30 cellular contexts compared by ENCODE assay signal in genomic region chr10:72913287-72913686, GRCh38. TPM values are rescaled to one million over a fixed set of nuclear protein-coding genes. Genes with fewer than 3 reads are reported as not detected.
DNase-seq lines count a peak whose midpoint lies in the region; ATAC-seq, FAIRE-seq and TF ChIP-seq lines count a peak whose summit lies in the region.
"Had no signal": no experiment of that assay in that cellular context is flagged by ENCODE, and none has a peak within 500 bp of the region (broad histone marks: within the 10 kb centered on the region; RNA-seq: fewer than 3 reads in every experiment).

No MANE protein-coding gene starts in this region.

- H4K20me1 ChIP-seq in BLaER1 treated with 17β-estradiol and CSF1 and Interleukin-3, amounts not matched to agents 10 nM and 100 nM: no peaks in the 10 kb centered on the region
- H4K20me1 ChIP-seq in K562 (replicated peaks; ENCODE audit: control insufficient read depth, insufficient read depth, low read length): no peaks in the 10 kb centered on the region

- DNase-seq in M059J (ENCODE audit: low read depth): peak; percentile 5
- peak in 1 of 4 experiments; percentile 7 for DNase-seq in K562 (ENCODE audit: extremely low read depth in 1 of 4, low spot score in 3 of 4)
- DNase-seq in nephron progenitor cell: no peak
- DNase-seq in effector CD8-positive, alpha-beta T cell (lab: John Stamatoyannopoulos, UW): no peak
- DNase-seq in cerebellum (ENCODE audit: low spot score): no peak
- DNase-seq in NCI-H2196 treated with DMSO at 0.1 percent for 48 hours (lab: John Stamatoyannopoulos, UW; ENCODE audit: unreplicated experiment): no peak
- DNase-seq in effector memory CD8-positive, alpha-beta T cell: no peak
- DNase-seq: BE2C; CD4-positive, alpha-beta T cell; COR-L47; DMS79 treated with DMSO at 0.1 percent for 48 hours; GM23248; Karpas-422; NCI-H1417 treated with DMSO at 0.1 percent for 48 hours; NCI-H187; NCI-H226; NCI-H510A treated with DMSO at 0.1 percent for 48 hours; NCI-H82; OCI-M1; RPMI8226; SHP77; SW 1271 had no signal

- H3K9me1 ChIP-seq in K562 (ENCODE audit: control insufficient read depth, insufficient read depth, low read length): no peaks in the 10 kb centered on the region

- H3K9me3 Mint-ChIP-seq in nephron progenitor cell: peaks cover 7% of the 10 kb centered on the region
- H3K9me3 Mint-ChIP-seq in effector memory CD8-positive, alpha-beta T cell: no peaks in the 10 kb centered on the region
- H3K9me3 Mint-ChIP-seq: CD4-positive, alpha-beta T cell; IgD-negative memory B cell had no signal

- no peak for FAIRE-seq in K562 (lab: Jason Lieb, UNC)
- FAIRE-seq: GM12891 had no signal

- H3K27me3 ChIP-seq in BLaER1 treated with 17β-estradiol and CSF1 and Interleukin-3, amounts not matched to agents 10 nM and 100 nM: no peaks in the 10 kb centered on the region
- no peaks in the 10 kb centered on the region for H3K27me3 ChIP-seq in K562 (ENCODE audit: control insufficient read depth in 2 of 2, insufficient read depth in 2 of 2, low read length in 2 of 2)
- H3K27me3 ChIP-seq: BE2C had no signal

- peaks cover 6% of the 10 kb centered on the region for H3K27me3 Mint-ChIP-seq in nephron progenitor cell (ENCODE audit: low read depth, poor library complexity)
- H3K27me3 Mint-ChIP-seq in effector memory CD8-positive, alpha-beta T cell: no peaks in the 10 kb centered on the region
- H3K27me3 Mint-ChIP-seq: CD4-positive, alpha-beta T cell had no signal

- 0 out of 22 replicates have a peak, but pooled peaks cover 0 to 4% (median 0%) of the 10 kb centered on the region in 11 experiments for H3K36me3 ChIP-seq in BLaER1 treated with 17β-estradiol and CSF1 and Interleukin-3, amounts not matched to agents 10 nM and 100 nM
- H3K36me3 ChIP-seq in K562 (ENCODE audit: control insufficient read depth, insufficient read depth, low read length): no peaks in the 10 kb centered on the region
- H3K36me3 ChIP-seq: BE2C had no signal

- no peak; a peak in 1 of 6 replicates for TF ChIP-seq CTCF in K562 (IDR thresholded peaks at IDR 0.05 in 2 of 3, conservative IDR thresholded peaks at IDR 0.05 in 1 of 3; ENCODE audit: insufficient read depth in 2 of 3, low read depth in 1 of 3, low read length in 3 of 3)
- TF ChIP-seq CTCF in nephron progenitor cell (IDR thresholded peaks at IDR 0.05): no peak

- peak overlapping the region in 8 of 11 experiments; percentile 16 to 56 (median 38); a peak in 15 of 22 replicates for H3K4me2 ChIP-seq in BLaER1 treated with 17β-estradiol and CSF1 and Interleukin-3, amounts not matched to agents 10 nM and 100 nM
- no peak overlapping the region for H3K4me2 ChIP-seq in K562 (ENCODE audit: insufficient read depth, low read length)

- intact Hi-C loops in K562 (cut with micrococcal nuclease): no loop called here

- peaks cover 0 to 7% (median 1%) of the 10 kb centered on the region in 11 experiments; a peak in 9 of 22 replicates for H3K9me3 ChIP-seq in BLaER1 treated with 17β-estradiol and CSF1 and Interleukin-3, amounts not matched to agents 10 nM and 100 nM (replicated peaks in 1 of 11)
- no peaks in the 10 kb centered on the region for H3K9me3 ChIP-seq in K562 (replicated peaks; ENCODE audit: control insufficient read depth, insufficient read depth, low read depth, low read length)
- H3K9me3 ChIP-seq: BE2C had no signal

- no peak for TF ChIP-seq EP300 in K562 (IDR thresholded peaks at IDR 0.05; ENCODE audit: low read length)

- no peak overlapping the region for H3K4me3 Mint-ChIP-seq in nephron progenitor cell
- H3K4me3 Mint-ChIP-seq in effector memory CD8-positive, alpha-beta T cell: no peak overlapping the region
- H3K4me3 Mint-ChIP-seq: CD4-positive, alpha-beta T cell; IgD-negative memory B cell had no signal

- H3K4me1 Mint-ChIP-seq in nephron progenitor cell: peaks cover 15% of the 10 kb centered on the region
- H3K4me1 Mint-ChIP-seq in effector memory CD8-positive, alpha-beta T cell (ENCODE audit: low read depth in 2 of 2): no peaks in the 10 kb centered on the region

- POLR2A ChIA-PET in K562 (lab: Yijun Ruan, JAX): interaction anchor here (1.2 kb wide), 1 partner anchor 30 kb away, joined by 3 read pairs; no protein-coding TSS in a partner anchor

- H3K27ac Mint-ChIP-seq in nephron progenitor cell: peak overlapping the region; percentile 95
- H3K27ac Mint-ChIP-seq in effector memory CD8-positive, alpha-beta T cell: no peak overlapping the region
- H3K27ac Mint-ChIP-seq: CD4-positive, alpha-beta T cell; IgD-negative memory B cell had no signal

- H3K9ac ChIP-seq in BLaER1 treated with 17β-estradiol and CSF1 and Interleukin-3, amounts not matched to agents 10 nM and 100 nM: no peak overlapping the region
- no peak overlapping the region for H3K9ac ChIP-seq in K562 (ENCODE audit: insufficient read depth in 1 of 2, low read depth in 2 of 2, low read length in 2 of 2)
- H3K9ac ChIP-seq: GM23248 had no signal

- no peaks in the 10 kb centered on the region for H3K36me3 Mint-ChIP-seq in nephron progenitor cell (ENCODE audit: low read depth)
- no peaks in the 10 kb centered on the region for H3K36me3 Mint-ChIP-seq in effector memory CD8-positive, alpha-beta T cell (ENCODE audit: insufficient read depth)
- H3K36me3 Mint-ChIP-seq: IgD-negative memory B cell had no signal

- WGBS in K562 (ENCODE audit: insufficient coverage, low coverage, missing lambda C conversion rate): 33% methylated on average over 7 of the region's 7 CpGs

- no peak for TF ChIP-seq POLR2A in K562 (conservative IDR thresholded peaks at IDR 0.05)

- CTCF ChIA-PET in K562 (lab: Yijun Ruan, JAX; ENCODE audit: low intra/inter-chr PET ratio): no interaction called here

- in situ Hi-C loops in K562 (cut with MboI): no loop called here

- H2AFZ ChIP-seq in K562 (ENCODE audit: low read depth, low read length): peak overlapping the region; percentile 36; the same call in 1 of the 2 replicates
- H2AFZ ChIP-seq: GM23248 had no signal

- H3K79me2 ChIP-seq in K562 (ENCODE audit: control insufficient read depth, insufficient read depth, low read length): no peaks in the 10 kb centered on the region

- H3K27ac ChIP-seq in BLaER1 treated with 17β-estradiol and CSF1 and Interleukin-3, amounts not matched to agents 10 nM and 100 nM: no peak overlapping the region
- H3K27ac ChIP-seq in K562 (ENCODE audit: extremely low read depth, low read depth, low read length): no peak overlapping the region
- H3K27ac ChIP-seq: GM23248, SK-N-MC had no signal

- ATAC-seq in K562: peak; percentile 72
- no peak for ATAC-seq in effector memory CD8-positive, alpha-beta T cell (replicated peaks)
- ATAC-seq: HCT116 had no signal

- no peak for TF ChIP-seq RAD21 in K562 (CRISPR knock-in tag; conservative IDR thresholded peaks at IDR 0.05 in 1 of 2, IDR thresholded peaks at IDR 0.05 in 1 of 2)

- no TSS peak for BruUV-seq in K562 (replicated peaks; lab: Mats Ljungman, UMichigan)

- H3K4me3 ChIP-seq in BLaER1 treated with 17β-estradiol and CSF1 and Interleukin-3, amounts not matched to agents 10 nM and 100 nM: no peak overlapping the region
- H3K4me3 ChIP-seq in K562: no peak overlapping the region
- H3K4me3 ChIP-seq: GM23248, SK-N-MC had no signal

- peaks cover 0 to 11% (median 9%) of the 10 kb centered on the region in 10 experiments; a peak in 13 of 20 replicates for H3K4me1 ChIP-seq in BLaER1 treated with 17β-estradiol and CSF1 and Interleukin-3, amounts not matched to agents 10 nM and 100 nM
- peaks cover 0 to 7% of the 10 kb centered on the region in 2 experiments; a peak in 2 of 5 replicates for H3K4me1 ChIP-seq in K562 (replicated peaks in 1 of 2; ENCODE audit: control insufficient read depth in 2 of 2, insufficient read depth in 2 of 2, low read length in 2 of 2)
- H3K4me1 ChIP-seq: BE2C had no signal

TF ChIP-seq in K562, 482 proteins besides CTCF, POLR2A, EP300 and RAD21 (continues in another document):
- TF ChIP-seq CBFA2T2 (conservative IDR thresholded peaks at IDR 0.05): no peak

RNA-seq across cellular contexts. Expression of gene OIT3, which starts 19.7 kb away (rescaled TPM):
- not detected in 2 replicates for total RNA-seq in M059J (2014; rRNA removed; shearing (Covaris generic))
- total RNA-seq in K562 (2011; cell fraction: chromatin; rRNA removed; ENCODE audit: low replicate concordance): not detected in 2 replicates
- total RNA-seq in K562 (2011; cell fraction: nucleolus; rRNA removed): not detected in 2 replicates
- not detected in 2 replicates for total RNA-seq in K562 (2011; cell fraction: nucleoplasm; rRNA removed)
- total RNA-seq in K562 (2014; rRNA removed) (not detected in 2 replicates), K562 (2014; rRNA removed; fragmentation: Illumina TruSeq; extraction: Trizol) (not detected in 2 replicates), K562 (2015; rRNA removed; fragmentation: Illumina TruSeq; extraction: Trizol) (not detected in 2 replicates), K562 (2021) (not detected in 2 replicates), cerebellum (1.4 TPM)
- polyA plus RNA-seq in K562 (2011; rRNA removed) (not detected in 2 replicates), K562 (2014; fragmentation: Illumina TruSeq; extraction: Trizol) (not detected in 2 replicates), K562 (2014; fragmentation: Nextera tagmentation; extraction: Ambion mirVana) (not detected), K562 (2014; rRNA removed) (not detected in 2 replicates)
- not detected in 2 replicates for polyA plus RNA-seq in K562 (2011; cell fraction: cytosol; rRNA removed)
- 0.04 TPM in 1 of 2 replicates, not detected in the other for polyA plus RNA-seq in K562 (2011; cell fraction: nucleus; rRNA removed)
- 0.03 and 0.06 TPM in 2 replicates for polyA plus RNA-seq in K562 (2012)
- 0.15 TPM in 1 of 2 replicates, not detected in the other for polyA minus RNA-seq in K562 (2011; rRNA and poly(A)+ RNA removed)
- polyA minus RNA-seq in K562 (2011; cell fraction: cytosol; rRNA and poly(A)+ RNA removed): not detected in 2 replicates
- polyA minus RNA-seq in K562 (2011; cell fraction: nucleus; rRNA and poly(A)+ RNA removed): not detected in 2 replicates
- total RNA-seq: A673; CD4-positive, alpha-beta T cell; G401; GM23248; MCF 10A had no signal
- polyA plus RNA-seq: GM23248, IgD-negative memory B cell had no signal

RNA-seq across cellular contexts. Expression of gene PLA2G12B, which starts 41.3 kb away (rescaled TPM):
- total RNA-seq in M059J (2014; rRNA removed; shearing (Covaris generic)): not detected in 2 replicates
- total RNA-seq in K562 (2011; cell fraction: chromatin; rRNA removed; ENCODE audit: low replicate concordance): not detected in 2 replicates
- total RNA-seq in K562 (2011; cell fraction: nucleolus; rRNA removed): not detected in 2 replicates
- not detected in 2 replicates for total RNA-seq in K562 (2011; cell fraction: nucleoplasm; rRNA removed)
- total RNA-seq in K562 (2014; rRNA removed): not detected in 2 replicates
- not detected in 2 replicates for total RNA-seq in K562 (2014; rRNA removed; fragmentation: Illumina TruSeq; extraction: Trizol)
- not detected in 2 replicates for total RNA-seq in K562 (2015; rRNA removed; fragmentation: Illumina TruSeq; extraction: Trizol)
- total RNA-seq in K562 (2021): not detected in 2 replicates
- not detected in 2 replicates for polyA plus RNA-seq in K562 (2011; rRNA removed)
- not detected in 2 replicates for polyA plus RNA-seq in K562 (2011; cell fraction: cytosol; rRNA removed)
- 0.17 TPM in 1 of 2 replicates, not detected in the other for polyA plus RNA-seq in K562 (2011; cell fraction: nucleus; rRNA removed)
- polyA plus RNA-seq in K562 (2012): not detected in 2 replicates
- polyA plus RNA-seq in K562 (2014; fragmentation: Illumina TruSeq; extraction: Trizol): not detected in 2 replicates
- not detected for polyA plus RNA-seq in K562 (2014; fragmentation: Nextera tagmentation; extraction: Ambion mirVana)
- polyA plus RNA-seq in K562 (2014; rRNA removed): not detected in 2 replicates
- not detected in 2 replicates for polyA minus RNA-seq in K562 (2011; rRNA and poly(A)+ RNA removed)
- polyA minus RNA-seq in K562 (2011; cell fraction: cytosol; rRNA and poly(A)+ RNA removed): not detected in 2 replicates
- not detected in 2 replicates for polyA minus RNA-seq in K562 (2011; cell fraction: nucleus; rRNA and poly(A)+ RNA removed)
- not detected for total RNA-seq in cerebellum
- total RNA-seq: A673; CD4-positive, alpha-beta T cell; G401; GM23248; MCF 10A had no signal
- polyA plus RNA-seq: GM23248, IgD-negative memory B cell had no signal
